Comparison of ENCODE assay signal across 8 cellular contexts in the genomic region with DNA sequence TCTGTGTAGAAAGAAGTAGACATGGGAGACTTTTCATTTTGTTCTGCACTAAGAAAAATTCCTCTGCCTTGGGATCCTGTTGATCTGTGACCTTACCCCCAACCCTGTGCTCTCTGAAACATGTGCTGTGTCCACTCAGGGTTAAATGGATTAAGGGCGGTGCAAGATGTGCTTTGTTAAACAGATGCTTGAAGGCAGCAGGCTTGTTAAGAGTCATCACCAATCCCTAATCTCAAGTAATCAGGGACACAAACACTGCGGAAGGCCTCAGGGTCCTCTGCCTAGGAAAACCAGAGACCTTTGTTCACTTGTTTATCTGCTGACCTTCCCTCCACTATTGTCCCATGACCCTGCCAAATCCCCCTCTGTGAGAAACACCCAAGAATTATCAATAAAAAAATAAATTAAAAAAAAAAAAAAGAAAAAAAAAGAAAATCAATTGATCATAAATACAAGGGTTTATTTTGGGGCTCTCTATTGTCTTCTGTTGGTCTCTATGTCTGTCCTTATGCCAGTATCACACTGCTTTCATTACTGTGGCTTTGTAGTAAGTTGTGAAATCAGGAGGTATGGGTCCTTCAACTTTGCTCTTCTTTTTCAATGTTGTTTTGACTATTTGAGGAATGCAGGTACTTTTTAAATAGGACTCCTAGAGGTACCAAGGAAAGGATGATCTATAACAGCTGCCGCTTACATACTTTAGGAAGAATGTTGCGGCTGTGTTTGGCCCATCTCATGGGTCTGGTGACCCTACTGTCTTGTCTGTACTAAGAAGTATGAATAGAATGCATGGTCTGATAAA. TPM values are rescaled to one million over a fixed set of nuclear protein-coding genes. Genes with fewer than 3 reads are reported as not detected.
A peak's percentile ranks its signal among the peaks of the same experiment; 100 is the strongest.
DNase-seq lines count a peak whose midpoint lies in the region; TF ChIP-seq lines count a peak whose summit lies in the region.
"Not testable (repeated sequence)": the region's sequence is repeated elsewhere in the genome, so short reads cannot be mapped to it uniquely, and the experiment has no call there.

No MANE protein-coding gene starts in this region.

- not testable (repeated sequence) for TF ChIP-seq RAD21 in SK-N-SH (IDR thresholded peaks at IDR 0.05; ENCODE audit: low read length)

- H4K91ac ChIP-seq in mesenchymal stem cell (ENCODE audit: low read length) = not testable (repeated sequence)

- H3K9me3 Mint-ChIP-seq in type B pancreatic cell = not testable (repeated sequence)

- not testable (repeated sequence) for TF ChIP-seq CTCF in AG10803 (conservative IDR thresholded peaks at IDR 0.05; ENCODE audit: low read length); SK-N-SH (IDR thresholded peaks at IDR 0.05); choroid plexus epithelial cell (conservative IDR thresholded peaks at IDR 0.05; ENCODE audit: low read depth, low read length); type B pancreatic cell (conservative IDR thresholded peaks at IDR 0.05)

- WGBS in SK-N-SH (ENCODE audit: low lambda C conversion rate) = 92% methylated on average over 4 of the region's 4 CpGs
- WGBS in mesenchymal stem cell = 69% methylated on average over 3 of the region's 4 CpGs

- not testable (repeated sequence) for H3K4me3 Mint-ChIP-seq in type B pancreatic cell

- H3K9me3 ChIP-seq in Karpas-422 (ENCODE audit: low read length); SK-N-SH; mesenchymal stem cell (ENCODE audit: control insufficient read depth, low read length): not testable (repeated sequence)

- H2AFZ ChIP-seq in Karpas-422 (ENCODE audit: low read length); SK-N-SH (ENCODE audit: low read depth); mesenchymal stem cell (ENCODE audit: low read depth, low read length): not testable (repeated sequence)

- H3K79me1 ChIP-seq in mesenchymal stem cell (replicated peaks; ENCODE audit: low read length, poor library complexity, severe bottlenecking) = not testable (repeated sequence)

- not testable (repeated sequence) for H3K9me2 ChIP-seq in Karpas-422 (replicated peaks; ENCODE audit: insufficient read depth, low read length); SK-N-SH

- H3F3A ChIP-seq in SK-N-SH (replicated peaks; ENCODE audit: insufficient read depth) = not testable (repeated sequence)

- not testable (repeated sequence) for H3K4me1 ChIP-seq in Karpas-422 (ENCODE audit: low read length); SK-N-SH (ENCODE audit: control insufficient read depth in 1 of 2, insufficient read depth in 2 of 2, low read depth in 1 of 2, low read length in 1 of 2); mesenchymal stem cell (ENCODE audit: control insufficient read depth, insufficient read depth, low read depth, low read length)

- CTCF ChIA-PET in SK-N-SH (lab: Yijun Ruan, JAX) = not testable (repeated sequence)

- H3K4me2 ChIP-seq in Karpas-422 (ENCODE audit: low read depth, low read length, poor library complexity, severe bottlenecking); SK-N-SH; mesenchymal stem cell (ENCODE audit: low read length, poor library complexity, severe bottlenecking): not testable (repeated sequence)

- H3K4me1 Mint-ChIP-seq in type B pancreatic cell (ENCODE audit: unreplicated experiment) = not testable (repeated sequence)

- H3K14ac ChIP-seq in mesenchymal stem cell (ENCODE audit: low read length in 2 of 2) = not testable (repeated sequence)

- DNase-seq in AG10803 (ENCODE audit: low read depth) (peak; percentile 79), Karpas-422 (peak; percentile 1), choroid plexus epithelial cell (ENCODE audit: low read depth) (peak; percentile 75), islet precursor cell (peak; percentile 69), mesenchymal stem cell (peak; percentile 37), non-pigmented ciliary epithelial cell (ENCODE audit: low read depth) (peak; percentile 32)
- not testable (repeated sequence) for DNase-seq in SK-N-SH; type B pancreatic cell (ENCODE audit: extremely low spot score, unreplicated experiment)

- not testable (repeated sequence) for H3K23ac ChIP-seq in mesenchymal stem cell (ENCODE audit: low read length in 2 of 2)

- H2BK15ac ChIP-seq in mesenchymal stem cell (ENCODE audit: low read depth, poor library complexity, severe bottlenecking) = not testable (repeated sequence)

- not testable (repeated sequence) for H3K18ac ChIP-seq in mesenchymal stem cell (ENCODE audit: low read depth in 1 of 2, low read length in 2 of 2)

- H2AK5ac ChIP-seq in mesenchymal stem cell (ENCODE audit: low read length, severe bottlenecking) = not testable (repeated sequence)

- H4K8ac ChIP-seq in mesenchymal stem cell (ENCODE audit: low read length) = not testable (repeated sequence)

- not testable (repeated sequence) for H3K79me2 ChIP-seq in Karpas-422 (ENCODE audit: low read length); SK-N-SH (ENCODE audit: insufficient read depth)

- not testable (repeated sequence) for H4K20me1 ChIP-seq in Karpas-422 (ENCODE audit: insufficient read depth, low read depth, low read length); SK-N-SH (ENCODE audit: insufficient read depth)

- H3K4me3 ChIP-seq in AG10803 (ENCODE audit: low read length); Karpas-422 (ENCODE audit: low read length); SK-N-SH (ENCODE audit: low read depth in 2 of 2, low read length in 1 of 2); choroid plexus epithelial cell (ENCODE audit: low read depth, low read length); mesenchymal stem cell (ENCODE audit: insufficient read depth in 1 of 2, low read depth in 1 of 2, low read length in 2 of 2): not testable (repeated sequence)

- not testable (repeated sequence) for H2BK5ac ChIP-seq in mesenchymal stem cell (ENCODE audit: low read depth, low read length, poor library complexity, severe bottlenecking)

- H3K27ac ChIP-seq in Karpas-422 (ENCODE audit: low read length) = not testable (repeated sequence)
- H3K27ac ChIP-seq in SK-N-SH (ENCODE audit: low read depth in 2 of 2, low read length in 1 of 2) = peak overlapping the region in 1 of 2 experiments; percentile 14; a peak in 1 of 4 replicates
- H3K27ac ChIP-seq in mesenchymal stem cell (ENCODE audit: low read length, poor library complexity, severe bottlenecking) = peak overlapping the region; percentile 67

- H3K27ac Mint-ChIP-seq in type B pancreatic cell = peak overlapping the region; percentile 48

- H3K4ac ChIP-seq in mesenchymal stem cell (ENCODE audit: low read depth in 1 of 2, low read length in 2 of 2) = not testable (repeated sequence)

- not testable (repeated sequence) for H3K27me3 ChIP-seq in Karpas-422 (ENCODE audit: low read length); SK-N-SH (ENCODE audit: insufficient read depth); mesenchymal stem cell (ENCODE audit: control insufficient read depth in 1 of 2, insufficient read depth in 1 of 2, low read length in 2 of 2)

- not testable (repeated sequence) for H3K36me3 ChIP-seq in Karpas-422 (ENCODE audit: insufficient read depth, low read length); SK-N-SH (replicated peaks in 1 of 2; ENCODE audit: control insufficient read depth in 1 of 2, insufficient read depth in 2 of 2, low read length in 1 of 2); mesenchymal stem cell (ENCODE audit: control insufficient read depth in 1 of 2, insufficient read depth in 2 of 2, low read depth in 1 of 2, low read length in 2 of 2)

- TF ChIP-seq EP300 in SK-N-SH (IDR thresholded peaks at IDR 0.05; ENCODE audit: borderline replicate concordance in 1 of 2, low read depth in 1 of 2, low read length in 1 of 2) = not testable (repeated sequence)

- H3K36me3 Mint-ChIP-seq in type B pancreatic cell = not testable (repeated sequence)

- POLR2A ChIA-PET in SK-N-SH (lab: Yijun Ruan, JAX) = not testable (repeated sequence)

- H2BK120ac ChIP-seq in mesenchymal stem cell (ENCODE audit: low read depth, low read length) = not testable (repeated sequence)

- not testable (repeated sequence) for H2BK12ac ChIP-seq in mesenchymal stem cell (ENCODE audit: low read length in 2 of 2)

- H3K27me3 Mint-ChIP-seq in type B pancreatic cell = not testable (repeated sequence)

- H3K9ac ChIP-seq in Karpas-422 (ENCODE audit: low read length); SK-N-SH; mesenchymal stem cell (ENCODE audit: low read length): not testable (repeated sequence)

TF ChIP-seq in SK-N-SH, 30 proteins besides CTCF, POLR2A, EP300 and RAD21:
- peak; percentile 26; the same call in 1 of the 2 replicates for TF ChIP-seq GATA2 (CRISPR knock-in tag; IDR thresholded peaks at IDR 0.05)
TF ChIP-seq in SK-N-SH: peak in this region for 1; not testable (repeated sequence) for 29.

RNA-seq across cellular contexts. Expression of gene SLC23A2, which starts 27.1 kb away (rescaled TPM):
- 34.5 and 49.2 TPM in 2 replicates for total RNA-seq in Karpas-422 (2014; rRNA removed; shearing (Covaris generic); ENCODE audit: low replicate concordance)
- 14.0 and 14.2 TPM in 2 replicates for polyA plus RNA-seq in SK-N-SH (2012; rRNA removed)
- 11.1 and 13.5 TPM in 2 replicates for polyA plus RNA-seq in SK-N-SH (2012; cell fraction: cytosol; rRNA removed)
- 21.5 and 25.3 TPM in 2 replicates for polyA plus RNA-seq in SK-N-SH (2012; cell fraction: nucleus; rRNA removed)
- 11.2 TPM for polyA plus RNA-seq in mesenchymal stem cell (2013, experiment 1 of 2)
- 11.0 TPM for polyA plus RNA-seq in mesenchymal stem cell (2013, experiment 2 of 2)
- 16.4 and 19.6 TPM in 2 replicates for total RNA-seq in type B pancreatic cell (ENCODE audit: low replicate concordance)
